6 cellular contexts compared by ENCODE assay signal in genomic region chr17:49900801-49901200, GRCh38. TPM values are rescaled to one million over a fixed set of nuclear protein-coding genes. Genes with fewer than 3 reads are reported as not detected.
"Had no signal": no experiment of that assay in that cellular context is flagged by ENCODE, and none has a peak within 500 bp of the region (broad histone marks: within the 10 kb centered on the region; RNA-seq: fewer than 3 reads in every experiment).

No MANE protein-coding gene starts in this region.

RNA-seq across cellular contexts. Expression of gene TAC4, which starts 52.9 kb away (rescaled TPM):
- total RNA-seq: HepG2, HT-29, HT1080, IMR-90, K562 had no signal
- polyA plus RNA-seq: HepG2, IgD-negative memory B cell, IMR-90 had no signal
